ENCODE assay signal across 8 cellular contexts in the genomic region with DNA sequence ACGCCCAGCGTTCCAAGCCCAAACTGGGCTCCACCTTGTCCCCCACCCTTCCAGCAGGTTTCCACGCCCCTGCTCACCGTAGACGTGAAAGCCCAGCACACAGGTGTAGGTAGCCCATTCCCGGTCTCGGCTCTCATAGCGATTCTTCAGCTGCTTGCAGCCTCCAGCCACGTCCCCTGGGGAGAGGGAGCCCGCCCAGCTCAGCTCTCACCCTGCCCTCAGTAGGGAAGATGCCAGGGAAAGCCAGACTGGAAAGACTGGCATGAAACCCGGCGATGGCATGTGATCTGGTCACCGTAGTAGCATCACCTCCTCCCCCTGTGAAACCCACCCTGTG. TPM values are rescaled to one million over a fixed set of nuclear protein-coding genes. Genes with fewer than 3 reads are reported as not detected.
DNase-seq lines count a peak whose midpoint lies in the region; ATAC-seq and TF ChIP-seq lines count a peak whose summit lies in the region.

No MANE protein-coding gene starts in this region.

- no peaks in the 10 kb centered on the region for H3K9me3 Mint-ChIP-seq in CD4-positive, alpha-beta T cell

- no peak for TF ChIP-seq CTCF in CD4-positive, alpha-beta T cell (IDR thresholded peaks at IDR 0.05)
- no peak for TF ChIP-seq CTCF in osteoblast (IDR thresholded peaks at IDR 0.05; ENCODE audit: extremely low read depth, low read depth, low read length)

- peaks cover 76% of the 10 kb centered on the region for H3K36me3 Mint-ChIP-seq in CD4-positive, alpha-beta T cell (ENCODE audit: low read depth)

- POLR2A ChIA-PET in CD4-positive, alpha-beta T cell (lab: Charles Lee): interaction anchor here (0.7 to 2.8 kb wide), 3 partner anchors 9 to 184 kb away, joined by 3 to 12 read pairs (median 4); partner anchors contain the start of genes C11orf98, CSKMT and TMEM179B

- H3K27ac Mint-ChIP-seq in CD4-positive, alpha-beta T cell: peak overlapping the region; percentile 35

- CTCF ChIA-PET in CD4-positive, alpha-beta T cell (lab: Charles Lee): no interaction called here

- peaks cover 52% of the 10 kb centered on the region for H3K36me3 ChIP-seq in osteoblast (ENCODE audit: insufficient read depth, low read length)

- H4K20me1 ChIP-seq in osteoblast (ENCODE audit: insufficient read depth, low read length): peaks cover 22% of the 10 kb centered on the region

- peaks cover 57% of the 10 kb centered on the region for H3K4me1 Mint-ChIP-seq in CD4-positive, alpha-beta T cell (ENCODE audit: low read depth)

- H3K4me3 ChIP-seq in osteoblast (ENCODE audit: insufficient read depth, low read length): peak overlapping the region; percentile 96

- H2AFZ ChIP-seq in osteoblast (ENCODE audit: low read length): no peak overlapping the region

- H3K27ac ChIP-seq in CD4-positive, alpha-beta T cell (ENCODE audit: low read depth, low read length): no peak overlapping the region
- no peak overlapping the region for H3K27ac ChIP-seq in osteoblast (ENCODE audit: low read depth, low read length)

- H3K27me3 Mint-ChIP-seq in CD4-positive, alpha-beta T cell: no peaks in the 10 kb centered on the region

- H3K4me3 Mint-ChIP-seq in CD4-positive, alpha-beta T cell: peak overlapping the region; percentile 88

- no peak for DNase-seq in CD4-positive, alpha-beta T cell
- peak; percentile 57 for DNase-seq in NCI-H69 (lab: John Stamatoyannopoulos, UW)
- DNase-seq in osteoblast (ENCODE audit: insufficient read length, low spot score, missing footprints): no peak
- no peak for DNase-seq in cerebellum (ENCODE audit: low spot score)
- DNase-seq in cortex of kidney (lab: John Stamatoyannopoulos, UW): no peak
- DNase-seq in NK-92 treated with Interleukin-12 subunit alpha and Interleukin-12 subunit beta, amount 100 ng/mL, for 24 hours (lab: John Stamatoyannopoulos, UW): no peak

- no peak for ATAC-seq in CD4-positive, alpha-beta T cell (ENCODE audit: poor library complexity)
- ATAC-seq in esophagus mucosa (peak; percentile 21), GM21737 (IDR thresholded peaks at IDR 0.05; ENCODE audit: unreplicated experiment) (no peak)

- H3K79me2 ChIP-seq in osteoblast (ENCODE audit: insufficient read depth, low read length): peaks cover 31% of the 10 kb centered on the region

- intact Hi-C loops in CD4-positive, alpha-beta T cell (cut with DNase I, micrococcal nuclease): loop anchor here in 1 of 2 experiments (10.0 kb wide), 1 partner anchor 162 kb away; the partner anchor contains the start of gene POLR2G

- no peaks in the 10 kb centered on the region for H3K27me3 ChIP-seq in CD4-positive, alpha-beta T cell (ENCODE audit: control insufficient read depth, insufficient read depth, low read length)
- no peaks in the 10 kb centered on the region for H3K27me3 ChIP-seq in osteoblast (ENCODE audit: insufficient read depth, low read length)

- no peaks in the 10 kb centered on the region for H3K9me3 ChIP-seq in CD4-positive, alpha-beta T cell (ENCODE audit: control insufficient read depth, low read length)
- no peaks in the 10 kb centered on the region for H3K9me3 ChIP-seq in osteoblast (ENCODE audit: low read depth, low read length)

- peak overlapping the region; percentile 96 for H3K4me2 ChIP-seq in osteoblast (ENCODE audit: insufficient read depth, low read length)

- peaks cover 27% of the 10 kb centered on the region for H3K4me1 ChIP-seq in osteoblast (ENCODE audit: insufficient read depth, low read length)

RNA-seq across cellular contexts. Expression of gene MTA2, which starts 1.4 kb away (rescaled TPM):
- 100 to 1,000 TPM; 167 to 172 TPM for total RNA-seq in CD4-positive, alpha-beta T cell
- total RNA-seq in esophagus mucosa (88.4 TPM), osteoblast (102 and 105 TPM in 2 replicates), cerebellum (72.5 TPM)

RNA-seq across cellular contexts. Expression of gene EML3, which starts 9.5 kb away (rescaled TPM):
- 100 to 1,000 TPM; 142 to 144 TPM for total RNA-seq in CD4-positive, alpha-beta T cell
- total RNA-seq in esophagus mucosa (64.9 TPM), osteoblast (26.4 and 29.5 TPM in 2 replicates), cerebellum (5.6 TPM)

RNA-seq across cellular contexts. Expression of gene ROM1, which starts 10.0 kb away (rescaled TPM):
- total RNA-seq in CD4-positive, alpha-beta T cell: under 1 TPM; 0.42 to 0.71 TPM
- total RNA-seq in esophagus mucosa (4.9 TPM), osteoblast (6.5 TPM in 2 replicates), cerebellum (0.64 TPM)

RNA-seq across cellular contexts. Expression of gene TUT1, which starts 11.7 kb away (rescaled TPM):
- total RNA-seq in CD4-positive, alpha-beta T cell: 10 to 100 TPM; 25.5 to 26.2 TPM
- total RNA-seq in esophagus mucosa (9.3 TPM), osteoblast (6.5 and 7.6 TPM in 2 replicates), cerebellum (6.3 TPM)

RNA-seq across cellular contexts. Expression of gene B3GAT3, which starts 18.7 kb away (rescaled TPM):
- 10 to 100 TPM; 47.2 to 49.5 TPM for total RNA-seq in CD4-positive, alpha-beta T cell
- total RNA-seq in esophagus mucosa (11.3 TPM), osteoblast (27.1 and 30.8 TPM in 2 replicates), cerebellum (12.8 TPM)
